Comparison of ENCODE assay signal across 9 cellular contexts in the genomic region with DNA sequence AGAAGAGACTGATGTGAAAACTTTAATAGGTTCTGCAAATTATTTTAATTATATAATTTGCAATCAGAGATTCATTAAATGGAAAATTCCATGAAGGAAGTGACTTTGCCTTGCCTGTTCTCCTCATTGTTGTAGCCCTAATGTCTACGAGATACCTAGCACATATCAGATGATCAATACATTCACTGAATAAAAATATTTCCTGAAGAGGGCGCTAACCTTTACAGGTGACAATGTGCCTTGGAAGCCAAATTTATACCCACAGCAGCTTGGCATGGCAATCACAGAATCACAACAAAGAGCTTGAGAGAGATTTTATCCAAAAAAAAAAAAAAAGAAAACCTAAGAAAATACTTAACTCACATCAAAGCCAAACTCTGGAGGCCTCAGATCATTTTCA. TPM values are rescaled to one million over a fixed set of nuclear protein-coding genes. Genes with fewer than 3 reads are reported as not detected.
DNase-seq lines count a peak whose midpoint lies in the region; ATAC-seq and TF ChIP-seq lines count a peak whose summit lies in the region.
"Had no signal": no experiment of that assay in that cellular context is flagged by ENCODE, and none has a peak within 500 bp of the region (broad histone marks: within the 10 kb centered on the region; RNA-seq: fewer than 3 reads in every experiment).

No MANE protein-coding gene starts in this region.

- peaks cover 9% of the 10 kb centered on the region; the same call in 1 of the 2 replicates for H3K4me1 Mint-ChIP-seq in HFFc6 (ENCODE audit: low read depth)

- TF ChIP-seq CTCF in HFFc6 (IDR thresholded peaks at IDR 0.05) (peak; percentile 72), VCaP (conservative IDR thresholded peaks at IDR 0.05) (peak; percentile 77)

- DNase-seq in ELR (ENCODE audit: low read depth) (peak; percentile 61), HFFc6 (no peak), left lobe of liver (ENCODE audit: low spot score) (no peak), Ammon's horn (ENCODE audit: low spot score) (no peak)

- H3K36me3 Mint-ChIP-seq in HFFc6 (ENCODE audit: low read depth) = peaks cover 12% of the 10 kb centered on the region

- no peak overlapping the region; the same call in 1 of the 2 replicates for H3K27ac ChIP-seq in VCaP

- H3K4me3 Mint-ChIP-seq in HFFc6 = no peak overlapping the region

- H3K27me3 Mint-ChIP-seq in HFFc6 (ENCODE audit: insufficient read depth) = no peaks in the 10 kb centered on the region

- H3K9me3 Mint-ChIP-seq in HFFc6 = no peaks in the 10 kb centered on the region

- H3K27ac Mint-ChIP-seq in HFFc6 = peak overlapping the region; percentile 16; the same call in 1 of the 2 replicates

- ATAC-seq in left lobe of liver = peak; percentile 90
- no peak for ATAC-seq in HG03196 (IDR thresholded peaks at IDR 0.05; ENCODE audit: unreplicated experiment)
- ATAC-seq in GM18520 (IDR thresholded peaks at IDR 0.05; ENCODE audit: unreplicated experiment) = no peak
- no peak for ATAC-seq in HG03521 (IDR thresholded peaks at IDR 0.05; ENCODE audit: unreplicated experiment)
- ATAC-seq: Panc1 had no signal

RNA-seq across cellular contexts. Expression of a gene that starts 17.4 kb away (rescaled TPM):
- 10 to 100 TPM in 5 of 6 experiments, 1 to 10 TPM in 1; 9.2 to 15.4 (median 14.0) TPM for total RNA-seq in HFFc6 (2021; fragmentation: NEBNext Ultra II Directional; extraction: Animal tissue kit (Norgen Biotek cat#: 25700))
- 2.6 TPM for total RNA-seq in left lobe of liver

RNA-seq across cellular contexts. Expression of a gene that starts 36.1 kb away (rescaled TPM):
- total RNA-seq in HFFc6 (2021; fragmentation: NEBNext Ultra II Directional; extraction: Animal tissue kit (Norgen Biotek cat#: 25700)) = 100 to 1,000 TPM; 130 to 158 (median 148) TPM
- 35.9 TPM for total RNA-seq in left lobe of liver

RNA-seq across cellular contexts. Expression of a gene that starts 42.0 kb away (rescaled TPM):
- 10 to 100 TPM; 80.8 to 91.6 (median 87.7) TPM for total RNA-seq in HFFc6 (2021; fragmentation: NEBNext Ultra II Directional; extraction: Animal tissue kit (Norgen Biotek cat#: 25700))
- total RNA-seq in left lobe of liver = 281 TPM

RNA-seq across cellular contexts. Expression of a gene that starts 52.3 kb away (rescaled TPM):
- not detected for total RNA-seq in HFFc6 (2021; fragmentation: NEBNext Ultra II Directional; extraction: Animal tissue kit (Norgen Biotek cat#: 25700))
- total RNA-seq in left lobe of liver = not detected
